ENCODE assay signal across 24 cellular contexts in the genomic region with DNA sequence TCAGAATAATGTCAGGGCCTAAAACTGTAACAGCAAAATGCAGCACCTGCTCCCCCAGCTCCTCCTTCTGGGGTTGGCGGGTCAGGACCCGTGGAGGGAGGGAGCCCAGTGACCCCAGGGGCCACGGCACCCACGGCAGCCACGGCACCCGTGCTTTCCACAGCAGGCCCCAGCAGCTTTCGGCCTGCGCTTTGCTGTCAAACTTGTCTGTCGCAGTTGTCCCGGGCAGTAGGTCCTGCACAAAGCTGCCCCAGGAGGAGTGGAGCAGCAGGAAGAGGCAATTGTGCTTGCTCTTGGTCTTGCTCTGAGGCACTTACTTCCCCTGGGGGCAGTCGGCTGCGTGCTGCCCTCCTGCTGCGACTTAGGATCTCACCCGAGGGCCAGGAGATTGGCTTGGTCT.
"Had no signal": no experiment of that assay in that cellular context is flagged by ENCODE, and none has a peak within 500 bp of the region (broad histone marks: within the 10 kb centered on the region; RNA-seq: fewer than 3 reads in every experiment).

No MANE protein-coding gene starts in this region.

- H3K4me3 Mint-ChIP-seq: activated CD4-positive, alpha-beta memory T cell treated with anti-CD3 and anti-CD28 coated beads for 36 hours; activated naive CD4-positive, alpha-beta T cell treated with anti-CD3 and anti-CD28 coated beads for 36 hours; activated naive CD8-positive, alpha-beta T cell treated with anti-CD3 and anti-CD28 coated beads for 36 hours; activated T-helper 1 cell treated with anti-CD3 and anti-CD28 coated beads, Interleukin-12 subunit alpha, Interleukin-12 subunit beta, Interleukin-2, Interleukin-4 antibody, amounts not matched to agents 30 ng/mL and 10 ng/mL and 1 ng/mL, durations not matched to agents 14 hours and 24 hours and 36 hours; memory B cell; natural killer cell had no signal

- H3K4me1 ChIP-seq: body of pancreas, right lobe of liver, testis had no signal

- H3K27me3 ChIP-seq: adrenal gland, body of pancreas, dorsolateral prefrontal cortex, right lobe of liver, testis, transverse colon had no signal

- H3K4me3 ChIP-seq: adrenal gland, body of pancreas, coronary artery, dorsolateral prefrontal cortex, right lobe of liver, testis, transverse colon had no signal

- ATAC-seq: body of pancreas; natural killer cell; right lobe of liver; stimulated activated naive CD8-positive, alpha-beta T cell treated with anti-CD3 and anti-CD28 coated beads, Interleukin-15, Interleukin-2, amounts not matched to agents 100 U/mL and 50 U/mL, for 24 hours had no signal

- H3K9me3 Mint-ChIP-seq: activated CD4-positive, alpha-beta memory T cell treated with anti-CD3 and anti-CD28 coated beads for 36 hours; activated naive CD4-positive, alpha-beta T cell treated with anti-CD3 and anti-CD28 coated beads for 36 hours; activated naive CD8-positive, alpha-beta T cell treated with anti-CD3 and anti-CD28 coated beads for 36 hours; activated T-helper 1 cell treated with anti-CD3 and anti-CD28 coated beads, Interleukin-12 subunit alpha, Interleukin-12 subunit beta, Interleukin-2, Interleukin-4 antibody, amounts not matched to agents 30 ng/mL and 10 ng/mL and 1 ng/mL, durations not matched to agents 14 hours and 24 hours and 36 hours; memory B cell; natural killer cell had no signal

- H3K36me3 Mint-ChIP-seq: activated CD4-positive, alpha-beta memory T cell treated with anti-CD3 and anti-CD28 coated beads for 36 hours; activated naive CD8-positive, alpha-beta T cell treated with anti-CD3 and anti-CD28 coated beads for 36 hours; memory B cell; natural killer cell had no signal

- H3K27ac Mint-ChIP-seq: activated CD4-positive, alpha-beta memory T cell treated with anti-CD3 and anti-CD28 coated beads for 36 hours; activated naive CD4-positive, alpha-beta T cell treated with anti-CD3 and anti-CD28 coated beads for 36 hours; activated naive CD8-positive, alpha-beta T cell treated with anti-CD3 and anti-CD28 coated beads for 36 hours; activated T-helper 1 cell treated with anti-CD3 and anti-CD28 coated beads, Interleukin-12 subunit alpha, Interleukin-12 subunit beta, Interleukin-2, Interleukin-4 antibody, amounts not matched to agents 30 ng/mL and 10 ng/mL and 1 ng/mL, durations not matched to agents 14 hours and 24 hours and 36 hours; memory B cell; natural killer cell had no signal

- H3K36me3 ChIP-seq: adrenal gland, right lobe of liver, transverse colon had no signal

- H3K9me3 ChIP-seq: adrenal gland, body of pancreas, right lobe of liver, testis, transverse colon had no signal

- DNase-seq: activated CD4-positive, alpha-beta memory T cell treated with anti-CD3 and anti-CD28 coated beads for 36 hours; activated CD4-positive, alpha-beta T cell treated with anti-CD3 and anti-CD28 coated beads for 48 hours; activated CD8-positive, alpha-beta memory T cell treated with anti-CD3 and anti-CD28 coated beads, Interleukin-2, amount 50 U/mL, for 4 hours; activated effector memory CD4-positive, alpha-beta T cell treated with anti-CD3 and anti-CD28 coated beads, Interleukin-2, amount 50 U/mL, for 16 hours; activated naive CD4-positive, alpha-beta T cell treated with anti-CD3 and anti-CD28 coated beads for 36 hours; activated naive CD8-positive, alpha-beta T cell treated with anti-CD3 and anti-CD28 coated beads for 36 hours; activated T-cell treated with anti-CD3 and anti-CD28 coated beads, Interleukin-2, amount 50 U/mL, for 1 hour; adrenal gland; aorta; body of pancreas; cerebellar nuclear complex; dorsolateral prefrontal cortex; effector memory CD4-positive, alpha-beta T cell; midbrain; natural killer cell; stimulated activated CD4-positive, alpha-beta T cell treated with anti-CD3 and anti-CD28 coated beads, Interleukin-12 subunit alpha, Interleukin-12 subunit beta, amount 100 ng/mL, for 4 hours; stimulated activated CD4-positive, alpha-beta T cell treated with anti-CD3 and anti-CD28 coated beads, Interleukin-4, amount 100 ng/mL, for 1 hour; stimulated activated naive CD8-positive, alpha-beta T cell treated with anti-CD3 and anti-CD28 coated beads, Interleukin-15, Interleukin-2, amounts not matched to agents 100 U/mL and 50 U/mL, for 24 hours; testis; transverse colon had no signal

- H3K27me3 Mint-ChIP-seq: activated CD4-positive, alpha-beta memory T cell treated with anti-CD3 and anti-CD28 coated beads for 36 hours; activated naive CD8-positive, alpha-beta T cell treated with anti-CD3 and anti-CD28 coated beads for 36 hours had no signal

- H3K27ac ChIP-seq: adrenal gland, body of pancreas, coronary artery, dorsolateral prefrontal cortex, right lobe of liver, testis, transverse colon had no signal
